27 cellular contexts compared by ENCODE assay signal in genomic region chr15:63946524-63947065, GRCh38.
DNase-seq lines count a peak whose midpoint lies in the region; ATAC-seq and TF ChIP-seq lines count a peak whose summit lies in the region.
"Had no signal": no experiment of that assay in that cellular context is flagged by ENCODE, and none has a peak within 500 bp of the region (broad histone marks: within the 10 kb centered on the region; RNA-seq: fewer than 3 reads in every experiment).

No MANE protein-coding gene starts in this region.

- peaks cover 29% of the 10 kb centered on the region for H3K4me1 Mint-ChIP-seq in MCF 10A (ENCODE audit: insufficient read depth, unreplicated experiment)
- peaks cover 28% of the 10 kb centered on the region for H3K4me1 Mint-ChIP-seq in stimulated activated effector memory CD8-positive, alpha-beta T cell treated with anti-CD3 and anti-CD28 coated beads, Interleukin-12 subunit alpha, Interleukin-12 subunit beta, amount 100 ng/mL, for 72 hours

- H3K4me3 ChIP-seq in breast epithelium, result no peak overlapping the region
- H3K4me3 ChIP-seq: BLaER1, cardiac muscle cell, colonic mucosa, HAP-1, lung, SJCRH30 had no signal

- H3K27ac Mint-ChIP-seq in MCF 10A (ENCODE audit: low read depth, unreplicated experiment), result no peak overlapping the region
- peak overlapping the region; percentile 94 for H3K27ac Mint-ChIP-seq in stimulated activated effector memory CD8-positive, alpha-beta T cell treated with anti-CD3 and anti-CD28 coated beads, Interleukin-12 subunit alpha, Interleukin-12 subunit beta, amount 100 ng/mL, for 72 hours
- H3K27ac Mint-ChIP-seq: naive thymus-derived CD4-positive, alpha-beta T cell had no signal

- no peak for TF ChIP-seq CTCF in breast epithelium (IDR thresholded peaks at IDR 0.05)
- TF ChIP-seq CTCF in MCF 10A (IDR thresholded peaks at IDR 0.05; ENCODE audit: unreplicated experiment), result no peak
- no peak for TF ChIP-seq CTCF in RWPE1 (conservative IDR thresholded peaks at IDR 0.05; ENCODE audit: low read depth)

- H3K4me3 Mint-ChIP-seq in MCF 10A (ENCODE audit: unreplicated experiment), result no peak overlapping the region
- no peak overlapping the region for H3K4me3 Mint-ChIP-seq in stimulated activated effector memory CD8-positive, alpha-beta T cell treated with anti-CD3 and anti-CD28 coated beads, Interleukin-12 subunit alpha, Interleukin-12 subunit beta, amount 100 ng/mL, for 72 hours
- H3K4me3 Mint-ChIP-seq: activated naive CD8-positive, alpha-beta T cell treated with anti-CD3 and anti-CD28 coated beads, Interleukin-2, amount 10 ng/mL, durations not matched to agents 7 days and 5 days; naive thymus-derived CD4-positive, alpha-beta T cell; T-cell had no signal

- intact Hi-C loops in breast epithelium (cut with DNase I; ENCODE audit: low total_unique reads), result no loop called here
- intact Hi-C loops in MCF 10A (cut with micrococcal nuclease), result loop anchor here (5.0 kb wide), 2 partner anchors 56 to 121 kb away; no protein-coding TSS in a partner anchor

- BruUV-seq in MCF 10A (replicated peaks; lab: Mats Ljungman, UMichigan), result no TSS peak

- H3K27me3 ChIP-seq in breast epithelium, result no peaks in the 10 kb centered on the region
- H3K27me3 ChIP-seq: BLaER1, cardiac muscle cell, colonic mucosa, SJCRH30 had no signal

- POLR2A ChIA-PET in MCF 10A (lab: Yijun Ruan, JAX) (interaction anchor here (0.8 to 2.9 kb wide), 8 partner anchors 21 to 113 kb away, joined by 3 to 28 read pairs (median 8); partner anchors contain the start of genes DAPK2 and HERC1), RWPE1 (lab: Yijun Ruan, JAX; ENCODE audit: low non-redundant PET) (no interaction called here)

- H3K9me3 Mint-ChIP-seq in MCF 10A (ENCODE audit: unreplicated experiment), result no peaks in the 10 kb centered on the region
- no peaks in the 10 kb centered on the region for H3K9me3 Mint-ChIP-seq in stimulated activated effector memory CD8-positive, alpha-beta T cell treated with anti-CD3 and anti-CD28 coated beads, Interleukin-12 subunit alpha, Interleukin-12 subunit beta, amount 100 ng/mL, for 72 hours
- H3K9me3 Mint-ChIP-seq: activated naive CD8-positive, alpha-beta T cell treated with anti-CD3 and anti-CD28 coated beads, Interleukin-2, amount 10 ng/mL, durations not matched to agents 7 days and 5 days; naive thymus-derived CD4-positive, alpha-beta T cell; T-cell had no signal

- CTCF ChIA-PET in MCF 10A (lab: Yijun Ruan, JAX), result interaction anchor here (0.7 to 5.2 kb wide), 27 partner anchors 13 to 264 kb away, joined by 3 to 109 read pairs (median 6); partner anchors contain the start of gene DAPK2
- CTCF ChIA-PET in RWPE1 (lab: Yijun Ruan, JAX), result interaction anchor here (0.5 to 4.2 kb wide), 9 partner anchors 14 to 121 kb away, joined by 3 to 56 read pairs (median 5); partner anchors contain the start of gene DAPK2

- H3K9me3 ChIP-seq in breast epithelium, result no peaks in the 10 kb centered on the region
- H3K9me3 ChIP-seq: BLaER1, colonic mucosa, HAP-1, SJCRH30 had no signal

- peaks cover 0 to 9% of the 10 kb centered on the region in 2 donors for H3K4me1 ChIP-seq in breast epithelium
- H3K4me1 ChIP-seq: colonic mucosa had no signal

- no peaks in the 10 kb centered on the region for H3K27me3 Mint-ChIP-seq in MCF 10A (ENCODE audit: insufficient read depth, unreplicated experiment)
- H3K27me3 Mint-ChIP-seq: activated naive CD8-positive, alpha-beta T cell treated with anti-CD3 and anti-CD28 coated beads, Interleukin-2, amount 10 ng/mL, durations not matched to agents 7 days and 5 days; naive thymus-derived CD4-positive, alpha-beta T cell; T-cell had no signal

- no peak for ATAC-seq in stimulated activated effector memory CD8-positive, alpha-beta T cell treated with anti-CD3 and anti-CD28 coated beads, Interleukin-12 subunit alpha, Interleukin-12 subunit beta, amount 100 ng/mL, for 72 hours
- no peak for ATAC-seq in GM21529 (IDR thresholded peaks at IDR 0.05; ENCODE audit: unreplicated experiment)
- ATAC-seq: naive thymus-derived CD4-positive, alpha-beta T cell; T-cell had no signal

- H3K27ac ChIP-seq in breast epithelium, result peak overlapping the region; percentile 94
- H3K27ac ChIP-seq in RWPE1, result peak overlapping the region; percentile 70
- H3K27ac ChIP-seq: BLaER1, cardiac muscle cell, colonic mucosa, SJCRH30 had no signal

- TF ChIP-seq POLR2A in breast epithelium (IDR thresholded peaks at IDR 0.05), result no peak

- H3K36me3 Mint-ChIP-seq in MCF 10A (ENCODE audit: insufficient read depth, unreplicated experiment), result no peaks in the 10 kb centered on the region
- H3K36me3 Mint-ChIP-seq in stimulated activated effector memory CD8-positive, alpha-beta T cell treated with anti-CD3 and anti-CD28 coated beads, Interleukin-12 subunit alpha, Interleukin-12 subunit beta, amount 100 ng/mL, for 72 hours, result no peaks in the 10 kb centered on the region
- H3K36me3 Mint-ChIP-seq: T-cell had no signal

- H3K36me3 ChIP-seq in breast epithelium, result no peaks in the 10 kb centered on the region
- H3K36me3 ChIP-seq: BLaER1, cardiac muscle cell, colonic mucosa, HAP-1, SJCRH30 had no signal

- DNase-seq in breast epithelium (ENCODE audit: low spot score in 2 of 2), result peak in 1 of 2 donors; percentile 47
- DNase-seq in MCF 10A (ENCODE audit: unreplicated experiment), result no peak
- DNase-seq in RWPE1 (ENCODE audit: low spot score), result no peak
- DNase-seq in islet precursor cell, result peak; percentile 48
- DNase-seq in stimulated activated effector memory CD8-positive, alpha-beta T cell treated with anti-CD3 and anti-CD28 coated beads, Interleukin-12 subunit alpha, Interleukin-12 subunit beta, amount 100 ng/mL, for 72 hours (ENCODE audit: low spot score in 2 of 2), result no peak
- DNase-seq in H4 (ENCODE audit: low spot score), result no peak
- DNase-seq in NCI-H2107 treated with DMSO at 0.1 percent for 48 hours (lab: John Stamatoyannopoulos, UW; ENCODE audit: unreplicated experiment), result no peak
- DNase-seq: activated CD4-positive, alpha-beta T cell treated with anti-CD3 and anti-CD28 coated beads, Interleukin-2, amount 50 U/mL, for 4 hours; activated CD4-positive, CD25-positive, alpha-beta regulatory T cell; activated effector memory CD4-positive, alpha-beta T cell treated with anti-CD3 and anti-CD28 coated beads, Interleukin-2, amount 50 U/mL, for 16 hours; activated naive CD8-positive, alpha-beta T cell treated with anti-CD3 and anti-CD28 coated beads, Interleukin-2, amount 10 ng/mL, durations not matched to agents 7 days and 5 days; DMS153; effector CD4-positive, alpha-beta T cell; glutamatergic neuron; naive thymus-derived CD4-positive, alpha-beta T cell; NCI-H2107; nucleus accumbens; SJCRH30; stimulated activated CD4-positive, alpha-beta T cell treated with anti-CD3 and anti-CD28 coated beads, Interleukin-4, amount 100 ng/mL, for 24 hours; T-cell; trophoblast cell had no signal
